1 cellular context compared by ENCODE assay signal in the genomic region with DNA sequence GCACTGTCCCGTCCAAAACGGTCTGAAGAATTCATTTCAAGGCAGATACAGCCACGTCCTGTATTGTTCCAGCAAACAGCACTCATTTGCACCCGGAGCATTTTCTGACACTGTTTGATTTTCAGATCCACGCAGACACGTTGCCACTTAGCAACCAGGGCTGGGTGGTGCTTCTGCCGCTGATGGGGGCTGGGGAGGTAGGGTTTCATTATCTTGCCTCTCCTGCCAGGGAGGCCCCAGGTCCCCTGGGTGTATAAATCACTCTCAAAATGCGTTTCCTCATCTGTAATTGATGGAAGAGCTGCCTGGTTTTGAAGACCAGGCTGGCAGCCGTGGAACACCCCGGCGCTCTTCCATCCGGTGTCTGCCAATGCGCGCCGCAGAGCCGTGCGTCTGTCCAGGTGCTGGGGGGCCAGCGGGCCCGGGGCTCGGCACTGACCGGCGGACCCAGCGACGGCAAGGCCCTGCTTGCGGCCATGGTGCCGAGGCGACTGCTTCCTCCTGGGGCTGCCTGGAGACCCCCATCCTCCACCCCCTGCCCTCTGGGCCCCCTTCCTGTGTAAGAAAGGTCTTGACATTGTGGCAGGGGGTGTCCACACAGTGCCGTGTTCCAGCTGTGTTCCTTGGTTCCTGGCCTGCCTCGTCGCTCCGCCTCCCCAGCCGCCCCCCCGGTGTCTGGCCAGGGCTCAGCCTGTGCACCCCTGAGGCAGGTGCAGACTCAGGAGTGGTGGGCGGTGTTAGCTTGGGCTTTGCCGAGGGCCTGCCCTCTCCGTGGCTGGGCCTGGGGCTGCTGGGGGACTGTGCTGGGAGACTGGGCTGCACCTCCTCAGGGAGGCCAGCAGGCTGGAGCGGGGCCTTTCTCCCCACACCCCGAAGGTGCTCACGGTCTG.
TF ChIP-seq lines count a peak whose summit lies in the region.

No MANE protein-coding gene starts in this region.

TF ChIP-seq in GM23338, 12 proteins besides CTCF, POLR2A, EP300 and RAD21:
- TF ChIP-seq NANOG (IDR thresholded peaks at IDR 0.05; ENCODE audit: borderline replicate concordance): no peak
- TF ChIP-seq, protein P1, sequence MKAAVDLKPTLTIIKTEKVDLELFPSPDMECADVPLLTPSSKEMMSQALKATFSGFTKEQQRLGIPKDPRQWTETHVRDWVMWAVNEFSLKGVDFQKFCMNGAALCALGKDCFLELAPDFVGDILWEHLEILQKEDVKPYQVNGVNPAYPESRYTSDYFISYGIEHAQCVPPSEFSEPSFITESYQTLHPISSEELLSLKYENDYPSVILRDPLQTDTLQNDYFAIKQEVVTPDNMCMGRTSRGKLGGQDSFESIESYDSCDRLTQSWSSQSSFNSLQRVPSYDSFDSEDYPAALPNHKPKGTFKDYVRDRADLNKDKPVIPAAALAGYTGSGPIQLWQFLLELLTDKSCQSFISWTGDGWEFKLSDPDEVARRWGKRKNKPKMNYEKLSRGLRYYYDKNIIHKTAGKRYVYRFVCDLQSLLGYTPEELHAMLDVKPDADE (IDR thresholded peaks at IDR 0.05): no peak
- TF ChIP-seq EZH2 (IDR thresholded peaks at IDR 0.05; ENCODE audit: low read depth, unreplicated experiment): no peak
- TF ChIP-seq EZH2phosphoT487 (IDR thresholded peaks at IDR 0.05; ENCODE audit: unreplicated experiment): no peak
- TF ChIP-seq ZNF331 (CRISPR knock-in tag; IDR thresholded peaks at IDR 0.05; ENCODE audit: low read depth): no peak
- TF ChIP-seq CREB1 (CRISPR knock-in tag; IDR thresholded peaks at IDR 0.05; ENCODE audit: low read depth): no peak
- no peak for TF ChIP-seq JUNB (IDR thresholded peaks at IDR 0.05; ENCODE audit: unreplicated experiment)
- TF ChIP-seq STAT1 (IDR thresholded peaks at IDR 0.05; ENCODE audit: unreplicated experiment): no peak
- TF ChIP-seq, protein P2, sequence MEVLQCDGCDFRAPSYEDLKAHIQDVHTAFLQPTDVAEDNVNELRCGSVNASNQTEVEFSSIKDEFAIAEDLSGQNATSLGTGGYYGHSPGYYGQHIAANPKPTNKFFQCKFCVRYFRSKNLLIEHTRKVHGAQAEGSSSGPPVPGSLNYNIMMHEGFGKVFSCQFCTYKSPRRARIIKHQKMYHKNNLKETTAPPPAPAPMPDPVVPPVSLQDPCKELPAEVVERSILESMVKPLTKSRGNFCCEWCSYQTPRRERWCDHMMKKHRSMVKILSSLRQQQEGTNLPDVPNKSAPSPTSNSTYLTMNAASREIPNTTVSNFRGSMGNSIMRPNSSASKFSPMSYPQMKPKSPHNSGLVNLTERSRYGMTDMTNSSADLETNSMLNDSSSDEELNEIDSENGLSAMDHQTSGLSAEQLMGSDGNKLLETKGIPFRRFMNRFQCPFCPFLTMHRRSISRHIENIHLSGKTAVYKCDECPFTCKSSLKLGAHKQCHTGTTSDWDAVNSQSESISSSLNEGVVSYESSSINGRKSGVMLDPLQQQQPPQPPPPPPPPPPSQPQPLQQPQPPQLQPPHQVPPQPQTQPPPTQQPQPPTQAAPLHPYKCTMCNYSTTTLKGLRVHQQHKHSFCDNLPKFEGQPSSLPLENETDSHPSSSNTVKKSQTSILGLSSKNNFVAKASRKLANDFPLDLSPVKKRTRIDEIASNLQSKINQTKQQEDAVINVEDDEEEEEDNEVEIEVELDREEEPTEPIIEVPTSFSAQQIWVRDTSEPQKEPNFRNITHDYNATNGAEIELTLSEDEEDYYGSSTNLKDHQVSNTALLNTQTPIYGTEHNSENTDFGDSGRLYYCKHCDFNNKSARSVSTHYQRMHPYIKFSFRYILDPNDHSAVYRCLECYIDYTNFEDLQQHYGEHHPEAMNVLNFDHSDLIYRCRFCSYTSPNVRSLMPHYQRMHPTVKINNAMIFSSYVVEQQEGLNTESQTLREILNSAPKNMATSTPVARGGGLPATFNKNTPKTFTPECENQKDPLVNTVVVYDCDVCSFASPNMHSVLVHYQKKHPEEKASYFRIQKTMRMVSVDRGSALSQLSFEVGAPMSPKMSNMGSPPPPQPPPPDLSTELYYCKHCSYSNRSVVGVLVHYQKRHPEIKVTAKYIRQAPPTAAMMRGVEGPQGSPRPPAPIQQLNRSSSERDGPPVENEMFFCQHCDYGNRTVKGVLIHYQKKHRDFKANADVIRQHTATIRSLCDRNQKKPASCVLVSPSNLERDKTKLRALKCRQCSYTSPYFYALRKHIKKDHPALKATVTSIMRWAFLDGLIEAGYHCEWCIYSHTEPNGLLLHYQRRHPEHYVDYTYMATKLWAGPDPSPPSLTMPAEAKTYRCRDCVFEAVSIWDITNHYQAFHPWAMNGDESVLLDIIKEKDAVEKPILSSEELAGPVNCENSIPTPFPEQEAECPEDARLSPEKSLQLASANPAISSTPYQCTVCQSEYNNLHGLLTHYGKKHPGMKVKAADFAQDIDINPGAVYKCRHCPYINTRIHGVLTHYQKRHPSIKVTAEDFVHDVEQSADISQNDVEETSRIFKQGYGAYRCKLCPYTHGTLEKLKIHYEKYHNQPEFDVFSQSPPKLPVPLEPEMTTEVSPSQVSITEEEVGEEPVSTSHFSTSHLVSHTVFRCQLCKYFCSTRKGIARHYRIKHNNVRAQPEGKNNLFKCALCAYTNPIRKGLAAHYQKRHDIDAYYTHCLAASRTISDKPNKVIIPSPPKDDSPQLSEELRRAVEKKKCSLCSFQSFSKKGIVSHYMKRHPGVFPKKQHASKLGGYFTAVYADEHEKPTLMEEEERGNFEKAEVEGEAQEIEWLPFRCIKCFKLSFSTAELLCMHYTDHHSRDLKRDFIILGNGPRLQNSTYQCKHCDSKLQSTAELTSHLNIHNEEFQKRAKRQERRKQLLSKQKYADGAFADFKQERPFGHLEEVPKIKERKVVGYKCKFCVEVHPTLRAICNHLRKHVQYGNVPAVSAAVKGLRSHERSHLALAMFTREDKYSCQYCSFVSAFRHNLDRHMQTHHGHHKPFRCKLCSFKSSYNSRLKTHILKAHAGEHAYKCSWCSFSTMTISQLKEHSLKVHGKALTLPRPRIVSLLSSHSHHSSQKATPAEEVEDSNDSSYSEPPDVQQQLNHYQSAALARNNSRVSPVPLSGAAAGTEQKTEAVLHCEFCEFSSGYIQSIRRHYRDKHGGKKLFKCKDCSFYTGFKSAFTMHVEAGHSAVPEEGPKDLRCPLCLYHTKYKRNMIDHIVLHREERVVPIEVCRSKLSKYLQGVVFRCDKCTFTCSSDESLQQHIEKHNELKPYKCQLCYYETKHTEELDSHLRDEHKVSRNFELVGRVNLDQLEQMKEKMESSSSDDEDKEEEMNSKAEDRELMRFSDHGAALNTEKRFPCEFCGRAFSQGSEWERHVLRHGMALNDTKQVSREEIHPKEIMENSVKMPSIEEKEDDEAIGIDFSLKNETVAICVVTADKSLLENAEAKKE (CRISPR knock-in tag; IDR thresholded peaks at IDR 0.05): no peak
- TF ChIP-seq POLR2AphosphoS5 (IDR thresholded peaks at IDR 0.05; ENCODE audit: low read depth): no peak
